In the genomic region with DNA sequence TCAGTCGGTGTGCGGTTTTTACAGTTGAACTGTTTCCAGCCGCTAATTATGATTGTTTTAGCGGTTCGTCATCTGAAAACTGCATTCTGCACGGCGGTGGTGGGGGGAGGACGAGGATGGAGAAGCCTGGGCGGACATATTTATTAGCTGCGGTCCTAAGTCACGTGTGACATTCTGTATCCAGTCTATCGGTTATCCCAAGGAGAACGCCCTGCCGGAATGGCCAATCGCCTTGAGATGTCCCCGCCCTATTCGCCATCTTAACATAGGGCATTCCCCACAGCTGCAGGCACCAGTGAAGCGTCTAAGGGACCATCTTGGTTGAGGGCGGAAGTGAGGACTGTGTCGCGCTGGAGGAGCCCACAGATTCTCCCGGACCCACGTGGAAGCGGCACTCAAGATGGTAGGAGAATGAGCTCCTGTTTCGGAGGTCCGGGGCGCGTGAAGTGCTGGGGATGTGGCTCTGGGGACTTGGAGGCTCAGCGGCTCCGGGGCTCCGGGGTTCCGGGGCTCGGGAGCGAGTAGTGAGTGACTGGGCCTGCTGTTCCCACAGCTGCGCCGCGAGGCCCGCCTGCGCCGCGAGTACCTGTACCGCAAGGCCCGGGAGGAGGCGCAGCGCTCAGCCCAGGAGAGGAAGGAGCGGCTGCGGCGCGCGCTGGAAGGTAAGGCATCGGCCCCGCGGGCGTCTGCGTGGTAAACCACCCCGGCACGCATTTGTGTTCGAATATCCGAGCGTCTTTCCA, we compare ENCODE assay signal across 1 cellular context.
TF ChIP-seq lines count a peak whose summit lies in the region.

IMP4 (plus strand) TSS at position 365 of the 743 bp plus-strand sequence; CDS start at position 401, 36 bp downstream.

TF ChIP-seq in GM12878, 131 proteins besides CTCF, POLR2A, EP300 and RAD21 (continued from another document):
- TF ChIP-seq, protein P1, sequence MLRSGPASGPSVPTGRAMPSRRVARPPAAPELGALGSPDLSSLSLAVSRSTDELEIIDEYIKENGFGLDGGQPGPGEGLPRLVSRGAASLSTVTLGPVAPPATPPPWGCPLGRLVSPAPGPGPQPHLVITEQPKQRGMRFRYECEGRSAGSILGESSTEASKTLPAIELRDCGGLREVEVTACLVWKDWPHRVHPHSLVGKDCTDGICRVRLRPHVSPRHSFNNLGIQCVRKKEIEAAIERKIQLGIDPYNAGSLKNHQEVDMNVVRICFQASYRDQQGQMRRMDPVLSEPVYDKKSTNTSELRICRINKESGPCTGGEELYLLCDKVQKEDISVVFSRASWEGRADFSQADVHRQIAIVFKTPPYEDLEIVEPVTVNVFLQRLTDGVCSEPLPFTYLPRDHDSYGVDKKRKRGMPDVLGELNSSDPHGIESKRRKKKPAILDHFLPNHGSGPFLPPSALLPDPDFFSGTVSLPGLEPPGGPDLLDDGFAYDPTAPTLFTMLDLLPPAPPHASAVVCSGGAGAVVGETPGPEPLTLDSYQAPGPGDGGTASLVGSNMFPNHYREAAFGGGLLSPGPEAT (IDR thresholded peaks at IDR 0.05; ENCODE audit: low read depth) = peak; percentile 85; the same call in 1 of the 2 replicates
- TF ChIP-seq, protein P2, sequence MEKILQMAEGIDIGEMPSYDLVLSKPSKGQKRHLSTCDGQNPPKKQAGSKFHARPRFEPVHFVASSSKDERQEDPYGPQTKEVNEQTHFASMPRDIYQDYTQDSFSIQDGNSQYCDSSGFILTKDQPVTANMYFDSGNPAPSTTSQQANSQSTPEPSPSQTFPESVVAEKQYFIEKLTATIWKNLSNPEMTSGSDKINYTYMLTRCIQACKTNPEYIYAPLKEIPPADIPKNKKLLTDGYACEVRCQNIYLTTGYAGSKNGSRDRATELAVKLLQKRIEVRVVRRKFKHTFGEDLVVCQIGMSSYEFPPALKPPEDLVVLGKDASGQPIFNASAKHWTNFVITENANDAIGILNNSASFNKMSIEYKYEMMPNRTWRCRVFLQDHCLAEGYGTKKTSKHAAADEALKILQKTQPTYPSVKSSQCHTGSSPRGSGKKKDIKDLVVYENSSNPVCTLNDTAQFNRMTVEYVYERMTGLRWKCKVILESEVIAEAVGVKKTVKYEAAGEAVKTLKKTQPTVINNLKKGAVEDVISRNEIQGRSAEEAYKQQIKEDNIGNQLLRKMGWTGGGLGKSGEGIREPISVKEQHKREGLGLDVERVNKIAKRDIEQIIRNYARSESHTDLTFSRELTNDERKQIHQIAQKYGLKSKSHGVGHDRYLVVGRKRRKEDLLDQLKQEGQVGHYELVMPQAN (conservative IDR thresholded peaks at IDR 0.05) = peak; percentile 98
- TF ChIP-seq TCF7 (IDR thresholded peaks at IDR 0.05; ENCODE audit: borderline replicate concordance) = no peak; the same call in 1 of the 2 replicates
- TF ChIP-seq JUND (IDR thresholded peaks at IDR 0.05; ENCODE audit: low read depth, low read length) = no peak
- TF ChIP-seq ZBTB11 (CRISPR knock-in tag; IDR thresholded peaks at IDR 0.05) = no peak
- TF ChIP-seq SMAD5 (IDR thresholded peaks at IDR 0.05; ENCODE audit: low read depth) = peak; percentile 50
- peak; percentile 82 for TF ChIP-seq GABPA (IDR thresholded peaks at IDR 0.05; ENCODE audit: low read depth)
- no peak for TF ChIP-seq ZNF687 (IDR thresholded peaks at IDR 0.05)
- TF ChIP-seq SUPT20H (IDR thresholded peaks at IDR 0.05; ENCODE audit: borderline replicate concordance, control insufficient read depth, low read depth, low read length) = no peak
- TF ChIP-seq PAX5 (IDR thresholded peaks at IDR 0.05; ENCODE audit: borderline replicate concordance, low read depth, low read length) = 0 out of 2 replicates have a peak, but pooled peaks have one; percentile 10
- TF ChIP-seq TBL1XR1 (IDR thresholded peaks at IDR 0.05; ENCODE audit: low read depth, low read length) = no peak; the same call in 1 of the 2 replicates
- TF ChIP-seq PKNOX1 (IDR thresholded peaks at IDR 0.05) = peak; percentile 62
- peak; percentile 11; the same call in 1 of the 2 replicates for TF ChIP-seq SMC3 (IDR thresholded peaks at IDR 0.05; ENCODE audit: borderline replicate concordance, low read length)
- TF ChIP-seq, protein P3, sequence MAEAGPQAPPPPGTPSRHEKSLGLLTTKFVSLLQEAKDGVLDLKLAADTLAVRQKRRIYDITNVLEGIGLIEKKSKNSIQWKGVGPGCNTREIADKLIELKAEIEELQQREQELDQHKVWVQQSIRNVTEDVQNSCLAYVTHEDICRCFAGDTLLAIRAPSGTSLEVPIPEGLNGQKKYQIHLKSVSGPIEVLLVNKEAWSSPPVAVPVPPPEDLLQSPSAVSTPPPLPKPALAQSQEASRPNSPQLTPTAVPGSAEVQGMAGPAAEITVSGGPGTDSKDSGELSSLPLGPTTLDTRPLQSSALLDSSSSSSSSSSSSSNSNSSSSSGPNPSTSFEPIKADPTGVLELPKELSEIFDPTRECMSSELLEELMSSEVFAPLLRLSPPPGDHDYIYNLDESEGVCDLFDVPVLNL (IDR thresholded peaks at IDR 0.05; ENCODE audit: low read depth, low read length) = no peak
- TF ChIP-seq MTA2 (IDR thresholded peaks at IDR 0.05; ENCODE audit: low read depth) = peak; percentile 57; the same call in 1 of the 2 replicates
- 0 out of 2 replicates have a peak, but pooled peaks have one; percentile 81 for TF ChIP-seq RCOR1 (conservative IDR thresholded peaks at IDR 0.05; ENCODE audit: low read depth, low read length)
- peak; percentile 31; the same call in 1 of the 2 replicates for TF ChIP-seq RFX5 (IDR thresholded peaks at IDR 0.05; ENCODE audit: low read depth, low read length)
- TF ChIP-seq NR2F1 (conservative IDR thresholded peaks at IDR 0.05) = no peak; the same call in none of the 2 replicates
- TF ChIP-seq CHD4 (IDR thresholded peaks at IDR 0.05) = no peak
- TF ChIP-seq NR2C2 (IDR thresholded peaks at IDR 0.05; ENCODE audit: borderline replicate concordance, control insufficient read depth, insufficient read length, low read depth) = no peak
- no peak for TF ChIP-seq ZSCAN29 (IDR thresholded peaks at IDR 0.05)
- TF ChIP-seq USF2 (IDR thresholded peaks at IDR 0.05; ENCODE audit: borderline replicate concordance, low read depth, low read length) = peak; percentile 84
- peak; percentile 95 for TF ChIP-seq MAX (IDR thresholded peaks at IDR 0.05; ENCODE audit: low read depth, low read length)
- 0 out of 2 replicates have a peak, but pooled peaks have one; percentile 26 for TF ChIP-seq IRF4 (IDR thresholded peaks at IDR 0.05; ENCODE audit: low read depth, low read length)
- no peak for TF ChIP-seq CBX3 (IDR thresholded peaks at IDR 0.05; ENCODE audit: borderline replicate concordance, low read depth)
- TF ChIP-seq PML (IDR thresholded peaks at IDR 0.05; ENCODE audit: low read length) = peak; percentile 95
- TF ChIP-seq ETV6 (conservative IDR thresholded peaks at IDR 0.05 in 1 of 2, IDR thresholded peaks at IDR 0.05 in 1 of 2; ENCODE audit: borderline replicate concordance in 1 of 2, low read depth in 1 of 2) = no peak
- TF ChIP-seq, protein P4, sequence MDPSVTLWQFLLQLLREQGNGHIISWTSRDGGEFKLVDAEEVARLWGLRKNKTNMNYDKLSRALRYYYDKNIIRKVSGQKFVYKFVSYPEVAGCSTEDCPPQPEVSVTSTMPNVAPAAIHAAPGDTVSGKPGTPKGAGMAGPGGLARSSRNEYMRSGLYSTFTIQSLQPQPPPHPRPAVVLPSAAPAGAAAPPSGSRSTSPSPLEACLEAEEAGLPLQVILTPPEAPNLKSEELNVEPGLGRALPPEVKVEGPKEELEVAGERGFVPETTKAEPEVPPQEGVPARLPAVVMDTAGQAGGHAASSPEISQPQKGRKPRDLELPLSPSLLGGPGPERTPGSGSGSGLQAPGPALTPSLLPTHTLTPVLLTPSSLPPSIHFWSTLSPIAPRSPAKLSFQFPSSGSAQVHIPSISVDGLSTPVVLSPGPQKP (IDR thresholded peaks at IDR 0.05; ENCODE audit: low read depth, low read length) = peak; percentile 80
